In genomic region chr11:65500262-65501004, GRCh38 we compare ENCODE assay signal across 1 cellular context.
TF ChIP-seq lines count a peak whose summit lies in the region.

No MANE protein-coding gene starts in this region.

TF ChIP-seq in K562, 482 proteins besides CTCF, POLR2A, EP300 and RAD21 (continued from another document and continues in another):
- TF ChIP-seq HMBOX1 (IDR thresholded peaks at IDR 0.05) (0 out of 2 replicates have a peak, but pooled peaks have one; percentile 20), ADNP (tag; IDR thresholded peaks at IDR 0.05) (no peak), NFRKB (IDR thresholded peaks at IDR 0.05; ENCODE audit: low read depth) (no peak; the same call in 1 of the 2 replicates), KLF13 (tag; IDR thresholded peaks at IDR 0.05; ENCODE audit: borderline replicate concordance, low read depth) (no peak), KDM4B (IDR thresholded peaks at IDR 0.05; ENCODE audit: borderline replicate concordance in 2 of 2, low read depth in 1 of 2) (no peak), HBP1 (CRISPR knock-in tag; IDR thresholded peaks at IDR 0.05) (peak; percentile 99), ARHGAP35 (IDR thresholded peaks at IDR 0.05; ENCODE audit: partially characterized antibody) (peak; percentile 80), MED1 (CRISPR knock-in tag; IDR thresholded peaks at IDR 0.05; ENCODE audit: borderline replicate concordance) (no peak), ZBTB40 (IDR thresholded peaks at IDR 0.05) (no peak), ZBTB40 (CRISPR knock-in tag; IDR thresholded peaks at IDR 0.05) (0 out of 2 replicates have a peak, but pooled peaks have one; percentile 12), ZNF347 (CRISPR knock-in tag; IDR thresholded peaks at IDR 0.05; ENCODE audit: low read depth) (no peak), ZNF695 (CRISPR knock-in tag; IDR thresholded peaks at IDR 0.05) (0 out of 2 replicates have a peak, but pooled peaks have one; percentile 68), KLF16 (IDR thresholded peaks at IDR 0.05) (no peak), KHSRP (IDR thresholded peaks at IDR 0.05) (no peak), NCOA6 (IDR thresholded peaks at IDR 0.05) (no peak), BRF2 (IDR thresholded peaks at IDR 0.05; ENCODE audit: borderline replicate concordance, insufficient read depth, insufficient read length) (no peak), BCL6 (CRISPR knock-in tag; IDR thresholded peaks at IDR 0.05) (peak; percentile 52; the same call in 1 of the 2 replicates), ZNF655 (CRISPR knock-in tag; IDR thresholded peaks at IDR 0.05) (no peak), CEBPG (CRISPR knock-in tag; IDR thresholded peaks at IDR 0.05) (no peak), CEBPG (tag; conservative IDR thresholded peaks at IDR 0.05 in 1 of 2, IDR thresholded peaks at IDR 0.05 in 1 of 2) (no peak), ZC3H11A (IDR thresholded peaks at IDR 0.05; ENCODE audit: low read depth, low read length) (no peak), ATF1 (CRISPR knock-in tag; IDR thresholded peaks at IDR 0.05) (no peak), ATF1 (tag; IDR thresholded peaks at IDR 0.05) (no peak), GATAD2B (IDR thresholded peaks at IDR 0.05; ENCODE audit: borderline replicate concordance) (no peak), MYNN (IDR thresholded peaks at IDR 0.05) (no peak), MYNN (CRISPR knock-in tag; IDR thresholded peaks at IDR 0.05) (no peak), HDAC8 (tag; IDR thresholded peaks at IDR 0.05) (no peak), PHTF2 (CRISPR knock-in tag; IDR thresholded peaks at IDR 0.05) (no peak), HNRNPL (IDR thresholded peaks at IDR 0.05; ENCODE audit: low read depth, low read length) (peak; percentile 97), FOXJ2 (tag; IDR thresholded peaks at IDR 0.05) (0 out of 2 replicates have a peak, but pooled peaks have one; percentile 36)
- TF ChIP-seq, protein P1, sequence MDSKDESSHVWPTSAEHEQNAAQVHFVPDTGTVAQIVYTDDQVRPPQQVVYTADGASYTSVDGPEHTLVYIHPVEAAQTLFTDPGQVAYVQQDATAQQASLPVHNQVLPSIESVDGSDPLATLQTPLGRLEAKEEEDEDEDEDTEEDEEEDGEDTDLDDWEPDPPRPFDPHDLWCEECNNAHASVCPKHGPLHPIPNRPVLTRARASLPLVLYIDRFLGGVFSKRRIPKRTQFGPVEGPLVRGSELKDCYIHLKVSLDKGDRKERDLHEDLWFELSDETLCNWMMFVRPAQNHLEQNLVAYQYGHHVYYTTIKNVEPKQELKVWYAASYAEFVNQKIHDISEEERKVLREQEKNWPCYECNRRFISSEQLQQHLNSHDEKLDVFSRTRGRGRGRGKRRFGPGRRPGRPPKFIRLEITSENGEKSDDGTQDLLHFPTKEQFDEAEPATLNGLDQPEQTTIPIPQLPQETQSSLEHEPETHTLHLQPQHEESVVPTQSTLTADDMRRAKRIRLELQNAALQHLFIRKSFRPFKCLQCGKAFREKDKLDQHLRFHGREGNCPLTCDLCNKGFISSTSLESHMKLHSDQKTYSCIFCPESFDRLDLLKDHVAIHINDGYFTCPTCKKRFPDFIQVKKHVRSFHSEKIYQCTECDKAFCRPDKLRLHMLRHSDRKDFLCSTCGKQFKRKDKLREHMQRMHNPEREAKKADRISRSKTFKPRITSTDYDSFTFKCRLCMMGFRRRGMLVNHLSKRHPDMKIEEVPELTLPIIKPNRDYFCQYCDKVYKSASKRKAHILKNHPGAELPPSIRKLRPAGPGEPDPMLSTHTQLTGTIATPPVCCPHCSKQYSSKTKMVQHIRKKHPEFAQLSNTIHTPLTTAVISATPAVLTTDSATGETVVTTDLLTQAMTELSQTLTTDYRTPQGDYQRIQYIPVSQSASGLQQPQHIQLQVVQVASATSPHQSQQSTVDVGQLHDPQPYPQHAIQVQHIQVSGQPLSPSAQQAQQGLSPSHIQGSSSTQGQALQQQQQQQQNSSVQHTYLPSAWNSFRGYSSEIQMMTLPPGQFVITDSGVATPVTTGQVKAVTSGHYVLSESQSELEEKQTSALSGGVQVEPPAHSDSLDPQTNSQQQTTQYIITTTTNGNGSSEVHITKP (IDR thresholded peaks at IDR 0.05; ENCODE audit: partially characterized antibody): no peak
